Comparison of ENCODE assay signal across 10 cellular contexts in the genomic region with DNA sequence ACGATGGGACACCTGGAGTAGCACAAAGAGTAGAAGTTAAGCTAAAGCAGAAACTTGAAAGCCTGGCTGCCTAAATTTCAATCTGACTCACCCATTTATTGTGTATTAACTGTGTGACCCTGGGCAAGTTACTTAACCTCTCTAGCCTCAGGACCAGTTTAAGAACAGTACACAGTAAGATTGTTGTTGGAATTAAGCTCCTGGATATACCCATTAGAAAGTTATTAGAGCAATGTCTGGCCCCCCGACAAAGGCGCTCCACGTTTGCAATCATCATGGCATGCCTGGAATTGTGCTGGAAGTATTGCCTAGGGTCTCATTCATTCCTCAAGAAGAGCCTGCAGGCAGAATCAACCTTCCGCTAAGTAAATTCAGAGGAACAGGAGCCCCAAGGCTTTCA. TPM values are rescaled to one million over a fixed set of nuclear protein-coding genes. Genes with fewer than 3 reads are reported as not detected.
DNase-seq lines count a peak whose midpoint lies in the region; ATAC-seq and TF ChIP-seq lines count a peak whose summit lies in the region.
"Had no signal": no experiment of that assay in that cellular context is flagged by ENCODE, and none has a peak within 500 bp of the region (broad histone marks: within the 10 kb centered on the region; RNA-seq: fewer than 3 reads in every experiment).

No MANE protein-coding gene starts in this region.

- TF ChIP-seq CTCF in AG04450 (IDR thresholded peaks at IDR 0.05; ENCODE audit: low read depth, low read length) = no peak
- TF ChIP-seq CTCF in Loucy (conservative IDR thresholded peaks at IDR 0.05; ENCODE audit: low read length) = no peak
- TF ChIP-seq CTCF in natural killer cell (IDR thresholded peaks at IDR 0.05) = no peak

- peak overlapping the region; percentile 97 for H3K4me3 ChIP-seq in AG04450 (ENCODE audit: low read depth, low read length)
- H3K4me3 ChIP-seq in Loucy (ENCODE audit: low read length, poor library complexity, severe bottlenecking) = no peak overlapping the region

- no peaks in the 10 kb centered on the region for H3K9me3 Mint-ChIP-seq in dendritic cell treated with granulocyte-macrophage colony-stimulating factor and Interleukin-4, amounts not matched to agents 40 ng/mL and 50 ng/mL, for 4 days
- no peaks in the 10 kb centered on the region for H3K9me3 Mint-ChIP-seq in natural killer cell
- H3K9me3 Mint-ChIP-seq: activated B cell treated with CpG ODN at 0.5 μM for 24 hours had no signal

- H3K27me3 Mint-ChIP-seq in dendritic cell treated with granulocyte-macrophage colony-stimulating factor and Interleukin-4, amounts not matched to agents 40 ng/mL and 50 ng/mL, for 4 days = no peaks in the 10 kb centered on the region
- no peaks in the 10 kb centered on the region for H3K27me3 Mint-ChIP-seq in natural killer cell (ENCODE audit: low read depth in 2 of 2)

- no peaks in the 10 kb centered on the region for H3K36me3 ChIP-seq in Loucy (ENCODE audit: insufficient read depth, low read length)

- DNase-seq in AG04450 (ENCODE audit: low read depth, low spot score) = no peak
- no peak for DNase-seq in natural killer cell
- DNase-seq in NCI-H345 (lab: John Stamatoyannopoulos, UW) = no peak
- DNase-seq in cerebellar nuclear complex (lab: John Stamatoyannopoulos, UW) = no peak
- no peak for DNase-seq in activated CD4-positive, alpha-beta T cell treated with anti-CD3 and anti-CD28 coated beads for 1 hour
- DNase-seq: activated B cell treated with CpG ODN at 0.5 μM for 24 hours had no signal

- peaks cover 71% of the 10 kb centered on the region for H3K4me1 Mint-ChIP-seq in dendritic cell treated with granulocyte-macrophage colony-stimulating factor and Interleukin-4, amounts not matched to agents 40 ng/mL and 50 ng/mL, for 4 days (ENCODE audit: low read depth)
- H3K4me1 Mint-ChIP-seq in natural killer cell = peaks cover 0 to 15% of the 10 kb centered on the region in 2 donors

- ATAC-seq in natural killer cell = no peak
- ATAC-seq in HG03571 (IDR thresholded peaks at IDR 0.05; ENCODE audit: unreplicated experiment) = no peak

- no peaks in the 10 kb centered on the region for H3K9me2 ChIP-seq in Loucy (replicated peaks; ENCODE audit: low read depth, low read length)

- H3K27ac Mint-ChIP-seq in dendritic cell treated with granulocyte-macrophage colony-stimulating factor and Interleukin-4, amounts not matched to agents 40 ng/mL and 50 ng/mL, for 4 days = peak overlapping the region; percentile 83
- H3K27ac Mint-ChIP-seq in natural killer cell = no peak overlapping the region
- H3K27ac Mint-ChIP-seq: activated B cell treated with CpG ODN at 0.5 μM for 24 hours had no signal

- no peaks in the 10 kb centered on the region for H3F3A ChIP-seq in Loucy (ENCODE audit: low read depth)

- H3K36me3 Mint-ChIP-seq in dendritic cell treated with granulocyte-macrophage colony-stimulating factor and Interleukin-4, amounts not matched to agents 40 ng/mL and 50 ng/mL, for 4 days (ENCODE audit: low read depth) = peaks cover 11% of the 10 kb centered on the region
- H3K36me3 Mint-ChIP-seq in natural killer cell = no peaks in the 10 kb centered on the region

- no peak overlapping the region for H2AFZ ChIP-seq in Loucy (ENCODE audit: low read length)

- peaks cover 34% of the 10 kb centered on the region for H3K4me1 ChIP-seq in Loucy (ENCODE audit: insufficient read depth, low read length, poor library complexity, severe bottlenecking)

- peak overlapping the region; percentile 70 for H3K27ac ChIP-seq in AG04450 (ENCODE audit: low read depth, low read length)

- H3K79me2 ChIP-seq in Loucy (ENCODE audit: insufficient read depth, low read length) = no peaks in the 10 kb centered on the region

- H4K20me1 ChIP-seq in Loucy (ENCODE audit: insufficient read depth, low read length, poor library complexity, severe bottlenecking) = no peaks in the 10 kb centered on the region

- H3K9me3 ChIP-seq in AG04450 (ENCODE audit: control insufficient read depth, insufficient read depth, low read length) (no peaks in the 10 kb centered on the region; the same call in 1 of the 2 replicates), Loucy (ENCODE audit: insufficient read depth, low read depth, low read length) (no peaks in the 10 kb centered on the region)

- peak overlapping the region; percentile 57 for H3K4me2 ChIP-seq in Loucy (ENCODE audit: low read depth, low read length, poor library complexity, severe bottlenecking)

- no peak overlapping the region for H3K9ac ChIP-seq in Loucy (ENCODE audit: low read depth, low read length, poor library complexity, severe bottlenecking)

- POLR2A ChIA-PET in AG04450 (lab: Yijun Ruan, JAX) = interaction anchor here (0.7 to 4.7 kb wide), 9 partner anchors 10 to 53 kb away, joined by 3 to 58 read pairs (median 4); a partner anchor contains a TSS

- CTCF ChIA-PET in AG04450 (lab: Charles Lee) = interaction anchor here (0.7 to 1.7 kb wide), 4 partner anchors 16 to 623 kb away, joined by 3 to 7 read pairs (median 5); a partner anchor contains a TSS

- intact Hi-C loops in dendritic cell treated with granulocyte-macrophage colony-stimulating factor and Interleukin-4, amounts not matched to agents 40 ng/mL and 50 ng/mL, for 4 days (cut with micrococcal nuclease) = no loop called here
- intact Hi-C loops in natural killer cell (cut with micrococcal nuclease) = no loop called here

- no peaks in the 10 kb centered on the region for H3K27me3 ChIP-seq in AG04450 (ENCODE audit: control insufficient read depth, insufficient read depth, low read length)
- H3K27me3 ChIP-seq in Loucy (ENCODE audit: insufficient read depth, low read length, poor library complexity, severe bottlenecking) = no peaks in the 10 kb centered on the region

- H3K4me3 Mint-ChIP-seq in dendritic cell treated with granulocyte-macrophage colony-stimulating factor and Interleukin-4, amounts not matched to agents 40 ng/mL and 50 ng/mL, for 4 days = peak overlapping the region; percentile 80
- H3K4me3 Mint-ChIP-seq in natural killer cell = peak overlapping the region; percentile 78

RNA-seq across cellular contexts. Expression of a gene that starts 1.4 kb away (rescaled TPM):
- 177 and 204 TPM in 2 replicates for polyA plus RNA-seq in AG04450 (2011; rRNA removed)
- polyA minus RNA-seq in AG04450 (2011; rRNA and poly(A)+ RNA removed) = 280 and 309 TPM in 2 replicates
- total RNA-seq in natural killer cell = 1 to 10 TPM in 2 of 3 donors, under 1 TPM in 1; 0.45 to 1.8 (median 1.5) TPM
- total RNA-seq: activated B cell treated with CpG ODN at 0.5 μM for 24 hours had no signal

RNA-seq across cellular contexts. Expression of a gene that starts 16.1 kb away (rescaled TPM):
- polyA plus RNA-seq in AG04450 (2011; rRNA removed) = 25.1 and 33.4 TPM in 2 replicates
- 37.9 and 46.4 TPM in 2 replicates for polyA minus RNA-seq in AG04450 (2011; rRNA and poly(A)+ RNA removed)
- 10 to 100 TPM; 73.8 to 77.4 (median 74.0) TPM for total RNA-seq in natural killer cell

RNA-seq across cellular contexts. Expression of a gene that starts 31.3 kb away (rescaled TPM):
- polyA plus RNA-seq in AG04450 (2011; rRNA removed) = not detected in 2 replicates
- not detected in 2 replicates for polyA minus RNA-seq in AG04450 (2011; rRNA and poly(A)+ RNA removed)
- under 1 TPM in 1 of 3 donors, not detected in 2; 0.14 TPM for total RNA-seq in natural killer cell
- total RNA-seq: activated B cell treated with CpG ODN at 0.5 μM for 24 hours, myocyte had no signal

RNA-seq across cellular contexts. Expression of a gene that starts 38.8 kb away (rescaled TPM):
- polyA plus RNA-seq in AG04450 (2011; rRNA removed) = 0.04 TPM in 1 of 2 replicates, not detected in the other
- not detected in 2 replicates for polyA minus RNA-seq in AG04450 (2011; rRNA and poly(A)+ RNA removed)
- total RNA-seq in natural killer cell = not detected
- total RNA-seq: activated B cell treated with CpG ODN at 0.5 μM for 24 hours, myocyte had no signal

RNA-seq across cellular contexts. Expression of a gene that starts 40.2 kb away (rescaled TPM):
- polyA plus RNA-seq in AG04450 (2011; rRNA removed) = not detected in 2 replicates
- polyA minus RNA-seq in AG04450 (2011; rRNA and poly(A)+ RNA removed) = not detected in 2 replicates
- total RNA-seq in natural killer cell = not detected
- total RNA-seq: activated B cell treated with CpG ODN at 0.5 μM for 24 hours, myocyte had no signal
